ENCODE assay signal across 1 cellular context in the genomic region with DNA sequence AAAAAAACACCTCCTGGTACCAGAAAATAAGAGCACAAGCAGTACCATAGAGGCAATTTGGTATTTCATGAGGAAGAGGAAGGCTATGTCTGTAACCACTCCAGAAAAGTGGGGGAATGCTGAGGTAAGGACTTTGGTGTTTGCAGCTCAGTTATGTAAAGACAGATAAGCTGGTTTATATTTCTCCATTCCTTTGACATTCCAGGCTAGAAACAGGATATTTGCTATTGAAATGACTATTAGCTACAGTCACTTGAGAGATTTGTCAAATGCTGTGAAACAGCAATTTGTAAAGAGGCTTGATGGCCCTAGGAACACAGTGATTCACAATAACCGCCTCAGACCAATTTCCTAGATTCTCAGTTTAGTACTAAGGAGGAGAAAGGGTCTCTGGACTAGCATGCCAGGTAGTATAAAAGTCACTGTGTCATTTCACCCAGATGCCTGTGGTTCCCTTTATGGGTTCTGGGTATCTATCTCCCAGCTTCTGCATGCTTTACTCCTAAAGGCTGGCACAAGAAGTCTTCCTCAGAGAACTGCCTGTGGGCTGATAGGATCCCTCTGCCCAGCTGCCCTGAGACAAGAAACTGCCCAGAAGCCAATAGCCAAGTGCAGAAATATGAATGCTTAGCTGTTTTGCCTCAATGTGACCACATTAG.
TF ChIP-seq lines count a peak whose summit lies in the region.

No MANE protein-coding gene starts in this region.

TF ChIP-seq in HepG2, 621 proteins besides CTCF, POLR2A, EP300 and RAD21 (continued from another document):
- TF ChIP-seq, protein P1, sequence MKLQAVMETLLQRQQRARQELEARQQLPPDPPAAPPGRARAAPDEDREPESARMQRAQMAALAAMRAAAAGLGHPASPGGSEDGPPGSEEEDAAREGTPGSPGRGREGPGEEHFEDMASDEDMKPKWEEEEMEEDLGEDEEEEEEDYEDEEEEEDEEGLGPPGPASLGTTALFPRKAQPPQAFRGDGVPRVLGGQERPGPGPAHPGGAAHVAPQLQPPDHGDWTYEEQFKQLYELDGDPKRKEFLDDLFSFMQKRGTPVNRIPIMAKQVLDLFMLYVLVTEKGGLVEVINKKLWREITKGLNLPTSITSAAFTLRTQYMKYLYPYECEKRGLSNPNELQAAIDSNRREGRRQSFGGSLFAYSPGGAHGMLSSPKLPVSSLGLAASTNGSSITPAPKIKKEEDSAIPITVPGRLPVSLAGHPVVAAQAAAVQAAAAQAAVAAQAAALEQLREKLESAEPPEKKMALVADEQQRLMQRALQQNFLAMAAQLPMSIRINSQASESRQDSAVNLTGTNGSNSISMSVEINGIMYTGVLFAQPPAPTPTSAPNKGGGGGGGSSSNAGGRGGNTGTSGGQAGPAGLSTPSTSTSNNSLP (IDR thresholded peaks at IDR 0.05; ENCODE audit: low read depth, low read length) = 0 out of 2 replicates have a peak, but pooled peaks have one; percentile 9
- TF ChIP-seq ZNF558 (CRISPR knock-in tag; IDR thresholded peaks at IDR 0.05; ENCODE audit: borderline replicate concordance) (no peak), NFIC (IDR thresholded peaks at IDR 0.05; ENCODE audit: low read length) (no peak), KDM2A (CRISPR knock-in tag; IDR thresholded peaks at IDR 0.05; ENCODE audit: borderline replicate concordance, low read depth) (no peak), ISX (CRISPR knock-in tag; conservative IDR thresholded peaks at IDR 0.05) (no peak)
